ENCODE assay signal across 19 cellular contexts in genomic region chr17:20315321-20315720, GRCh38.
"Had no signal": no experiment of that assay in that cellular context is flagged by ENCODE, and none has a peak within 500 bp of the region (broad histone marks: within the 10 kb centered on the region; RNA-seq: fewer than 3 reads in every experiment).

No MANE protein-coding gene starts in this region.

- H3K4me3 ChIP-seq: esophagus muscularis mucosa, skin epidermis, suprapubic skin, tibial nerve had no signal

- H3K27ac ChIP-seq: esophagus muscularis mucosa, parathyroid adenoma, skin epidermis, suprapubic skin, tibial nerve had no signal

- H3K9ac ChIP-seq: parathyroid adenoma had no signal

- H3K9me3 ChIP-seq: esophagus muscularis mucosa, suprapubic skin, tibial nerve had no signal

- DNase-seq: activated CD4-positive, alpha-beta T cell treated with anti-CD3 and anti-CD28 coated beads, Interleukin-2, amount 50 U/mL, for 48 hours; activated naive CD4-positive, alpha-beta T cell treated with Interleukin-2 at 50 U/mL for 16 hours; activated naive CD8-positive, alpha-beta T cell treated with anti-CD3 and anti-CD28 coated beads for 36 hours; activated T-cell treated with anti-CD3 and anti-CD28 coated beads, Interleukin-2, amount 50 U/mL, for 48 hours; central memory CD4-positive, alpha-beta T cell; hippocampal formation; midbrain; nephron progenitor cell; right cardiac atrium; stimulated activated CD4-positive, alpha-beta T cell treated with anti-CD3 and anti-CD28 coated beads, Interleukin-2, amount 100 ng/mL, for 24 hours; stimulated activated naive CD8-positive, alpha-beta T cell treated with anti-CD3 and anti-CD28 coated beads, Interleukin-15, amount 100 ng/mL, for 72 hours; T1000 had no signal

- H3K4me1 ChIP-seq: parathyroid adenoma had no signal

- H3K79me2 ChIP-seq: parathyroid adenoma had no signal

- ATAC-seq: right cardiac atrium; stimulated activated effector memory CD8-positive, alpha-beta T cell treated with anti-CD3 and anti-CD28 coated beads, Interleukin-12 subunit alpha, Interleukin-12 subunit beta, amount 100 ng/mL, for 72 hours; stimulated activated naive CD8-positive, alpha-beta T cell treated with anti-CD3 and anti-CD28 coated beads, Interleukin-15, amount 100 ng/mL, for 72 hours; WTC11 had no signal

- H2AFZ ChIP-seq: parathyroid adenoma had no signal

- H3K27me3 ChIP-seq: esophagus muscularis mucosa, suprapubic skin, tibial nerve had no signal
